In genomic region chr3:70981252-70981933, GRCh38 we compare ENCODE assay signal across 9 cellular contexts.
DNase-seq lines count a peak whose midpoint lies in the region; ATAC-seq and TF ChIP-seq lines count a peak whose summit lies in the region.
"Had no signal": no experiment of that assay in that cellular context is flagged by ENCODE, and none has a peak within 500 bp of the region (broad histone marks: within the 10 kb centered on the region; RNA-seq: fewer than 3 reads in every experiment).

No MANE protein-coding gene starts in this region.

- no peak overlapping the region for H3K9ac ChIP-seq in neural progenitor cell

- DNase-seq in NCI-H748 (lab: John Stamatoyannopoulos, UW; ENCODE audit: unreplicated experiment): peak; percentile 76
- DNase-seq in effector memory CD8-positive, alpha-beta T cell: no peak
- peak; percentile 53 for DNase-seq in neural progenitor cell (ENCODE audit: low spot score)
- no peak for DNase-seq in NCI-H774 (lab: John Stamatoyannopoulos, UW)
- no peak for DNase-seq in stimulated activated naive CD4-positive, alpha-beta T cell (lab: John Stamatoyannopoulos, UW)
- DNase-seq in iPS-NIHi7 (ENCODE audit: extremely low spot score): no peak
- DNase-seq: DMS79 treated with DMSO at 0.1 percent for 48 hours had no signal

- peak overlapping the region; percentile 70 to 89 for H3K27ac Mint-ChIP-seq in effector memory CD8-positive, alpha-beta T cell
- no peak overlapping the region for H3K27ac Mint-ChIP-seq in neural progenitor cell

- H3K9me3 ChIP-seq in neural progenitor cell (ENCODE audit: low read depth): no peaks in the 10 kb centered on the region

- H3K36me3 Mint-ChIP-seq in effector memory CD8-positive, alpha-beta T cell (ENCODE audit: insufficient read depth): peaks cover 56% of the 10 kb centered on the region
- peaks cover 16% of the 10 kb centered on the region for H3K36me3 Mint-ChIP-seq in neural progenitor cell

- peaks cover 32 to 53% of the 10 kb centered on the region in 2 donors for H3K4me1 Mint-ChIP-seq in effector memory CD8-positive, alpha-beta T cell (ENCODE audit: low read depth in 2 of 2)
- peaks cover 39% of the 10 kb centered on the region for H3K4me1 Mint-ChIP-seq in neural progenitor cell

- no peaks in the 10 kb centered on the region for H3K27me3 Mint-ChIP-seq in effector memory CD8-positive, alpha-beta T cell
- no peaks in the 10 kb centered on the region for H3K27me3 Mint-ChIP-seq in neural progenitor cell (ENCODE audit: insufficient read depth, low read depth)

- H3K27me3 ChIP-seq in ACC112 (ENCODE audit: insufficient read depth, low read length) (no peaks in the 10 kb centered on the region), neural progenitor cell (no peaks in the 10 kb centered on the region)

- H4K20me1 ChIP-seq in neural progenitor cell (ENCODE audit: low read depth): peaks cover 4% of the 10 kb centered on the region

- H3K79me2 ChIP-seq in ACC112 (ENCODE audit: control insufficient read depth, insufficient read depth, low read length, unreplicated experiment): peaks cover 28% of the 10 kb centered on the region
- H3K79me2 ChIP-seq in neural progenitor cell (ENCODE audit: low read depth): no peaks in the 10 kb centered on the region

- H3K4me3 Mint-ChIP-seq in effector memory CD8-positive, alpha-beta T cell: peak overlapping the region; percentile 18 to 57
- no peak overlapping the region for H3K4me3 Mint-ChIP-seq in neural progenitor cell

- H2AFZ ChIP-seq in ACC112 (ENCODE audit: low read length, unreplicated experiment) (no peak overlapping the region), neural progenitor cell (replicated peaks) (no peak overlapping the region)

- no peak for TF ChIP-seq CTCF in neural progenitor cell (IDR thresholded peaks at IDR 0.05)

- no peak overlapping the region; the same call in 1 of the 2 replicates for H3K4me3 ChIP-seq in ACC112 (ENCODE audit: low read depth, low read length)
- no peak overlapping the region for H3K4me3 ChIP-seq in neural progenitor cell

- H3K4me1 ChIP-seq in ACC112 (ENCODE audit: control insufficient read depth, insufficient read depth, low read length, unreplicated experiment) (peaks cover 40% of the 10 kb centered on the region), neural progenitor cell (peaks cover 45% of the 10 kb centered on the region)

- no peak for ATAC-seq in effector memory CD8-positive, alpha-beta T cell (replicated peaks)
- no peak for ATAC-seq in HG03565 (IDR thresholded peaks at IDR 0.05; ENCODE audit: unreplicated experiment)

- H3K36me3 ChIP-seq in ACC112 (ENCODE audit: insufficient read depth, low read length) (peaks cover 33% of the 10 kb centered on the region), neural progenitor cell (peaks cover 9% of the 10 kb centered on the region)

- H3K27ac ChIP-seq in ACC112 (ENCODE audit: low read depth, low read length): peak overlapping the region; percentile 99
- H3K27ac ChIP-seq in neural progenitor cell: peak overlapping the region; percentile 65

- no peaks in the 10 kb centered on the region for H3K9me3 Mint-ChIP-seq in effector memory CD8-positive, alpha-beta T cell
- H3K9me3 Mint-ChIP-seq in neural progenitor cell: no peaks in the 10 kb centered on the region

- peak overlapping the region; percentile 62 for H3K4me2 ChIP-seq in neural progenitor cell

- H3F3A ChIP-seq in neural progenitor cell (ENCODE audit: low read depth): peaks cover 20% of the 10 kb centered on the region

Comparison
In these comparisons a context has a peak if more than half of its experiments do, and no peak if none do; other contexts are left out.
1. DNase-seq: peak in NCI-H748 (single experiment) and neural progenitor cell (single experiment); none in effector memory CD8-positive, alpha-beta T cell (0 of 3), NCI-H774 (single experiment), stimulated activated naive CD4-positive, alpha-beta T cell (0 of 6) and iPS-NIHi7 (single experiment).